ENCODE assay signal across 19 cellular contexts in genomic region chrX:48998391-48998790, GRCh38. TPM values are rescaled to one million over a fixed set of nuclear protein-coding genes. Genes with fewer than 3 reads are reported as not detected.
DNase-seq lines count a peak whose midpoint lies in the region; ATAC-seq, FAIRE-seq and TF ChIP-seq lines count a peak whose summit lies in the region.
"Had no signal": no experiment of that assay in that cellular context is flagged by ENCODE, and none has a peak within 500 bp of the region (broad histone marks: within the 10 kb centered on the region; RNA-seq: fewer than 3 reads in every experiment).

No MANE protein-coding gene starts in this region.

- H3K27me3 Mint-ChIP-seq in CD4-positive, alpha-beta memory T cell = no peaks in the 10 kb centered on the region
- H3K27me3 Mint-ChIP-seq in T-helper 17 cell = no peaks in the 10 kb centered on the region

- no peak overlapping the region for H2AFZ ChIP-seq in endothelial cell of umbilical vein (ENCODE audit: low read depth, low read length)

- CTCF ChIA-PET in CD4-positive, alpha-beta memory T cell (lab: Charles Lee; ENCODE audit: partially characterized antibody) = no interaction called here
- CTCF ChIA-PET in endothelial cell of umbilical vein (lab: Charles Lee) = interaction anchor here (1.0 kb wide), 1 partner anchor 9 kb away, joined by 3 read pairs; no protein-coding TSS in a partner anchor

- DNase-seq in CD4-positive, alpha-beta memory T cell = no peak
- peak; percentile 14 for DNase-seq in GM12865 (ENCODE audit: low read depth)
- no peak for DNase-seq in T-helper 17 cell
- no peak for DNase-seq in endothelial cell of umbilical vein (ENCODE audit: low read depth, low spot score)
- DNase-seq in SKM-1 (lab: John Stamatoyannopoulos, UW; ENCODE audit: unreplicated experiment) = no peak
- DNase-seq: activated CD4-positive, CD25-positive, alpha-beta regulatory T cell; AML-193; NCI-H1092; NCI-H2081; NK-92 treated with Interleukin-12 subunit alpha and Interleukin-12 subunit beta, amount 100 ng/mL, for 24 hours; T-helper 9 cell; thyroid gland had no signal

- no peak for ATAC-seq in T-helper 17 cell
- ATAC-seq in HG03039 (IDR thresholded peaks at IDR 0.05; ENCODE audit: unreplicated experiment) = no peak
- no peak for ATAC-seq in HG02938 (IDR thresholded peaks at IDR 0.05; ENCODE audit: unreplicated experiment)
- ATAC-seq: activated naive CD4-positive, alpha-beta T cell treated with anti-CD3 and anti-CD28 coated beads, Interleukin-2, amount 50 U/mL, for 72 hours; left lobe of liver had no signal

- H4K20me1 ChIP-seq in endothelial cell of umbilical vein (replicated peaks; ENCODE audit: control insufficient read depth, extremely low read depth, insufficient read depth, low read length) = no peaks in the 10 kb centered on the region

- H3K9ac ChIP-seq in endothelial cell of umbilical vein (replicated peaks; ENCODE audit: extremely low read depth, insufficient read depth, low read length) = no peak overlapping the region

- peaks cover 32 to 47% of the 10 kb centered on the region in 2 donors for H3K36me3 Mint-ChIP-seq in CD4-positive, alpha-beta memory T cell
- H3K36me3 Mint-ChIP-seq in T-helper 17 cell (ENCODE audit: low read depth) = peaks cover 9% of the 10 kb centered on the region

- TF ChIP-seq CTCF in GM12865 (IDR thresholded peaks at IDR 0.05; ENCODE audit: insufficient read depth, low read depth, low read length, missing control alignments) (no peak), endothelial cell of umbilical vein (IDR thresholded peaks at IDR 0.05; ENCODE audit: extremely low read depth in 1 of 2, insufficient read depth in 1 of 2, low read depth in 1 of 2, low read length in 2 of 2) (no peak)

- H3K4me1 ChIP-seq in CD4-positive, alpha-beta memory T cell (ENCODE audit: insufficient read depth, low read length) = peaks cover 27% of the 10 kb centered on the region
- peaks cover 3% of the 10 kb centered on the region for H3K4me1 ChIP-seq in endothelial cell of umbilical vein (ENCODE audit: control insufficient read depth, extremely low read depth, insufficient read depth, low read length)
- H3K4me1 ChIP-seq: prostate gland had no signal

- peak overlapping the region in 1 of 8 donors; percentile 57 for H3K4me3 Mint-ChIP-seq in CD4-positive, alpha-beta memory T cell
- H3K4me3 Mint-ChIP-seq in T-helper 17 cell = no peak overlapping the region

- peak; percentile 24 for FAIRE-seq in endothelial cell of umbilical vein (lab: Jason Lieb, UNC)
- FAIRE-seq: RCC 7860 had no signal

- intact Hi-C loops in CD4-positive, alpha-beta memory T cell (cut with micrococcal nuclease) = no loop called here
- intact Hi-C loops in endothelial cell of umbilical vein (cut with micrococcal nuclease) = no loop called here

- peaks cover 0 to 2% (median 0%) of the 10 kb centered on the region in 8 donors for H3K9me3 Mint-ChIP-seq in CD4-positive, alpha-beta memory T cell
- H3K9me3 Mint-ChIP-seq: activated naive CD4-positive, alpha-beta T cell treated with anti-CD3 and anti-CD28 coated beads, Interleukin-2, amount 50 U/mL, for 72 hours had no signal

- no peak overlapping the region for H3K4me2 ChIP-seq in endothelial cell of umbilical vein (ENCODE audit: insufficient read depth, low read length)

- POLR2A ChIA-PET in CD4-positive, alpha-beta memory T cell (lab: Charles Lee; ENCODE audit: partially characterized antibody) = interaction anchor here (1.6 kb wide), 1 partner anchor 40 kb away, joined by 4 read pairs; the partner anchor contains the start of gene OTUD5
- POLR2A ChIA-PET in endothelial cell of umbilical vein (lab: Charles Lee) = no interaction called here

- H3K9me3 ChIP-seq in CD4-positive, alpha-beta memory T cell (ENCODE audit: control insufficient read depth in 1 of 2, low read length in 2 of 2) = no peaks in the 10 kb centered on the region
- H3K9me3 ChIP-seq in T-helper 17 cell (ENCODE audit: control insufficient read depth, low read length, poor library complexity, severe bottlenecking) (no peaks in the 10 kb centered on the region), endothelial cell of umbilical vein (replicated peaks; ENCODE audit: control insufficient read depth, insufficient read depth, low read length) (no peaks in the 10 kb centered on the region)
- H3K9me3 ChIP-seq: prostate gland, thyroid gland had no signal

- H3K9me1 ChIP-seq in endothelial cell of umbilical vein (replicated peaks; ENCODE audit: control insufficient read depth, extremely low read depth, insufficient read depth, low read length) = no peaks in the 10 kb centered on the region

- no peak overlapping the region for H3K4me3 ChIP-seq in CD4-positive, alpha-beta memory T cell (ENCODE audit: low read length in 2 of 2)
- H3K4me3 ChIP-seq in GM12865 (ENCODE audit: low read depth, low read length) (no peak overlapping the region), endothelial cell of umbilical vein (replicated peaks in 1 of 3; ENCODE audit: insufficient read depth in 1 of 3, low read depth in 1 of 3, low read length in 3 of 3) (no peak overlapping the region)
- H3K4me3 ChIP-seq: prostate gland, SK-N-MC, thyroid gland had no signal

- no peaks in the 10 kb centered on the region for H3K27me3 ChIP-seq in CD4-positive, alpha-beta memory T cell (ENCODE audit: insufficient read depth, low read length)
- no peaks in the 10 kb centered on the region for H3K27me3 ChIP-seq in endothelial cell of umbilical vein (ENCODE audit: control insufficient read depth in 2 of 2, insufficient read depth in 2 of 2, low read length in 2 of 2)
- H3K27me3 ChIP-seq: thyroid gland had no signal

- peaks cover 8% of the 10 kb centered on the region for H3K79me2 ChIP-seq in endothelial cell of umbilical vein (ENCODE audit: control insufficient read depth, insufficient read depth, low read length)

- dilution Hi-C loops in endothelial cell of umbilical vein (cut with MboI; ENCODE audit: extremely low pct_ligation_motif_present, low sequenced_read_pairs) = no loop called here

- H3K36me3 ChIP-seq in CD4-positive, alpha-beta memory T cell (ENCODE audit: insufficient read depth, low read length) = peaks cover 22% of the 10 kb centered on the region
- H3K36me3 ChIP-seq in endothelial cell of umbilical vein (ENCODE audit: control insufficient read depth in 2 of 2, extremely low read depth in 1 of 2, insufficient read depth in 2 of 2, low read length in 2 of 2) = peaks cover 0 to 18% of the 10 kb centered on the region in 2 experiments
- H3K36me3 ChIP-seq: prostate gland, thyroid gland had no signal

- peaks cover 22 to 33% (median 30%) of the 10 kb centered on the region in 4 donors for H3K4me1 Mint-ChIP-seq in CD4-positive, alpha-beta memory T cell
- peaks cover 29% of the 10 kb centered on the region for H3K4me1 Mint-ChIP-seq in T-helper 17 cell

- TSS peak; percentile 5 for BruUV-seq in endothelial cell of umbilical vein (replicated peaks; lab: Mats Ljungman, UMichigan)

- no peak overlapping the region for H3K27ac ChIP-seq in CD4-positive, alpha-beta memory T cell (ENCODE audit: low read depth, low read length)
- H3K27ac ChIP-seq in endothelial cell of umbilical vein (ENCODE audit: insufficient read depth, low read depth, low read length) = no peak overlapping the region
- H3K27ac ChIP-seq: prostate gland, SK-N-MC, thyroid gland had no signal

- peak overlapping the region in 4 of 7 donors; percentile 47 to 76 (median 59) for H3K27ac Mint-ChIP-seq in CD4-positive, alpha-beta memory T cell
- H3K27ac Mint-ChIP-seq in T-helper 17 cell = peak overlapping the region; percentile 44

- no peak for TF ChIP-seq POLR2A in endothelial cell of umbilical vein (IDR thresholded peaks at IDR 0.05; ENCODE audit: low read depth, low read length)

RNA-seq across cellular contexts. Expression of gene GRIPAP1, which starts 3.7 kb away (rescaled TPM):
- 100 to 1,000 TPM in 1 of 2 experiments, 10 to 100 TPM in 1; 99.6 to 111 TPM for total RNA-seq in CD4-positive, alpha-beta memory T cell
- 10 to 100 TPM in 1 of 2 donors, 1 to 10 TPM in 1; 4.8 to 18.7 TPM for polyA plus RNA-seq in CD4-positive, alpha-beta memory T cell
- total RNA-seq in T-helper 17 cell = 100 to 1,000 TPM; 107 to 123 TPM
- total RNA-seq in endothelial cell of umbilical vein = 48.5 and 49.4 TPM in 2 replicates
- polyA plus RNA-seq in endothelial cell of umbilical vein = 19.0 and 25.3 TPM in 2 replicates
- 25.4 and 27.1 TPM in 2 replicates for polyA plus RNA-seq in endothelial cell of umbilical vein (2011; cell fraction: cytosol; rRNA removed)
- 136 and 138 TPM in 2 replicates for polyA plus RNA-seq in endothelial cell of umbilical vein (2011; cell fraction: nucleus; rRNA removed)
- 32.3 and 37.9 TPM in 2 replicates for polyA plus RNA-seq in endothelial cell of umbilical vein (2012)
- polyA minus RNA-seq in endothelial cell of umbilical vein = 37.6 and 39.8 TPM in 2 replicates
- 14.7 TPM for polyA minus RNA-seq in endothelial cell of umbilical vein (2011; cell fraction: cytosol; rRNA and poly(A)+ RNA removed)
- polyA minus RNA-seq in endothelial cell of umbilical vein (2011; cell fraction: nucleus; rRNA and poly(A)+ RNA removed) = 26.2 and 39.1 TPM in 2 replicates

RNA-seq across cellular contexts. Expression of gene KCND1, which starts 26.7 kb away (rescaled TPM):
- total RNA-seq in CD4-positive, alpha-beta memory T cell = 1 to 10 TPM; 1.8 to 1.9 TPM
- polyA plus RNA-seq in CD4-positive, alpha-beta memory T cell = 1 to 10 TPM in 1 of 2 donors, not detected in 1; 1.0 TPM
- total RNA-seq in T-helper 17 cell (1 to 10 TPM; 2.2 to 3.2 TPM), endothelial cell of umbilical vein (0.67 and 1.3 TPM in 2 replicates)
- polyA plus RNA-seq in endothelial cell of umbilical vein = 0.54 and 1.1 TPM in 2 replicates
- polyA plus RNA-seq in endothelial cell of umbilical vein (2011; cell fraction: cytosol; rRNA removed) = 0.34 and 0.63 TPM in 2 replicates
- 3.6 and 4.8 TPM in 2 replicates for polyA plus RNA-seq in endothelial cell of umbilical vein (2011; cell fraction: nucleus; rRNA removed)
- 1.0 and 1.6 TPM in 2 replicates for polyA plus RNA-seq in endothelial cell of umbilical vein (2012)
- 0.66 and 1.5 TPM in 2 replicates for polyA minus RNA-seq in endothelial cell of umbilical vein
- 0.41 TPM for polyA minus RNA-seq in endothelial cell of umbilical vein (2011; cell fraction: cytosol; rRNA and poly(A)+ RNA removed)
- polyA minus RNA-seq in endothelial cell of umbilical vein (2011; cell fraction: nucleus; rRNA and poly(A)+ RNA removed) = 0.82 and 1.8 TPM in 2 replicates

RNA-seq across cellular contexts. Expression of gene OTUD5, which starts 41.0 kb away (rescaled TPM):
- total RNA-seq in CD4-positive, alpha-beta memory T cell = 10 to 100 TPM; 92.0 to 94.5 TPM
- 10 to 100 TPM; 16.5 to 45.6 TPM for polyA plus RNA-seq in CD4-positive, alpha-beta memory T cell
- total RNA-seq in T-helper 17 cell (10 to 100 TPM; 91.0 to 91.6 TPM), endothelial cell of umbilical vein (41.0 and 44.3 TPM in 2 replicates)
- polyA plus RNA-seq in endothelial cell of umbilical vein = 44.6 and 46.3 TPM in 2 replicates
- polyA plus RNA-seq in endothelial cell of umbilical vein (2011; cell fraction: cytosol; rRNA removed) = 39.1 and 43.8 TPM in 2 replicates
- 113 and 124 TPM in 2 replicates for polyA plus RNA-seq in endothelial cell of umbilical vein (2011; cell fraction: nucleus; rRNA removed)
- 50.2 and 50.7 TPM in 2 replicates for polyA plus RNA-seq in endothelial cell of umbilical vein (2012)
- 69.9 and 98.0 TPM in 2 replicates for polyA minus RNA-seq in endothelial cell of umbilical vein
- 59.3 TPM for polyA minus RNA-seq in endothelial cell of umbilical vein (2011; cell fraction: cytosol; rRNA and poly(A)+ RNA removed)
- 25.3 and 29.0 TPM in 2 replicates for polyA minus RNA-seq in endothelial cell of umbilical vein (2011; cell fraction: nucleus; rRNA and poly(A)+ RNA removed)

RNA-seq across cellular contexts. Expression of gene TFE3, which starts 44.8 kb away (rescaled TPM):
- total RNA-seq in CD4-positive, alpha-beta memory T cell = 10 to 100 TPM; 35.5 to 37.6 TPM
- 1 to 10 TPM; 3.0 to 8.0 TPM for polyA plus RNA-seq in CD4-positive, alpha-beta memory T cell
- total RNA-seq in T-helper 17 cell = 10 to 100 TPM; 38.9 to 46.4 TPM
- 35.5 and 37.1 TPM in 2 replicates for total RNA-seq in endothelial cell of umbilical vein
- polyA plus RNA-seq in endothelial cell of umbilical vein = 22.3 and 26.8 TPM in 2 replicates
- polyA plus RNA-seq in endothelial cell of umbilical vein (2011; cell fraction: cytosol; rRNA removed) = 13.5 and 18.2 TPM in 2 replicates
- 19.1 and 21.2 TPM in 2 replicates for polyA plus RNA-seq in endothelial cell of umbilical vein (2011; cell fraction: nucleus; rRNA removed)
- polyA plus RNA-seq in endothelial cell of umbilical vein (2012) = 34.9 and 39.8 TPM in 2 replicates
- 25.1 and 40.6 TPM in 2 replicates for polyA minus RNA-seq in endothelial cell of umbilical vein
- 34.6 TPM for polyA minus RNA-seq in endothelial cell of umbilical vein (2011; cell fraction: cytosol; rRNA and poly(A)+ RNA removed)
- 13.8 and 17.8 TPM in 2 replicates for polyA minus RNA-seq in endothelial cell of umbilical vein (2011; cell fraction: nucleus; rRNA and poly(A)+ RNA removed)
